Comparison of ENCODE assay signal across 8 cellular contexts in genomic region chr16:30429678-30430427, GRCh38. TPM values are rescaled to one million over a fixed set of nuclear protein-coding genes. Genes with fewer than 3 reads are reported as not detected.
DNase-seq lines count a peak whose midpoint lies in the region; ATAC-seq, FAIRE-seq and TF ChIP-seq lines count a peak whose summit lies in the region.

Gene DCTPP1, minus strand, starts transcription at chr16:30430030. Its CDS starts 50 bp downstream, at chr16:30429980.

- H3K4ac ChIP-seq in H1 (replicated peaks; ENCODE audit: insufficient read length, low read depth, low read length), result peak within 1 kb of the TSS; percentile 16

- TF ChIP-seq RAD21 in H1 (IDR thresholded peaks at IDR 0.05 in 1 of 2, conservative IDR thresholded peaks at IDR 0.05 in 1 of 2; ENCODE audit: low read depth in 2 of 2, low read length in 2 of 2), result peak; percentile 46 to 54

- H3K27ac ChIP-seq in H1 (ENCODE audit: low read depth, low read length), result peak within 1 kb of the TSS; percentile 34; the same call in 1 of the 2 replicates

- peak; percentile 95 for DNase-seq in COLO829 (ENCODE audit: low spot score)
- DNase-seq in HS-5 (ENCODE audit: low read depth), result peak; percentile 98
- DNase-seq in NK-92 (lab: John Stamatoyannopoulos, UW; ENCODE audit: unreplicated experiment), result peak; percentile 85
- peak; percentile 96 for DNase-seq in activated CD8-positive, alpha-beta memory T cell treated with anti-CD3 and anti-CD28 coated beads for 24 hours
- DNase-seq in H1 (ENCODE audit: low read depth in 1 of 2, low spot score in 2 of 2), result peak; percentile 87 to 96
- peak; percentile 84 to 94 for DNase-seq in memory B cell (ENCODE audit: low spot score in 2 of 2)
- DNase-seq in stimulated activated CD8-positive, alpha-beta memory T cell treated with anti-CD3 and anti-CD28 coated beads, Interleukin-12 subunit alpha, Interleukin-12 subunit beta, amount 100 ng/mL, for 24 hours (ENCODE audit: extremely low read depth), result peak; percentile 91

- H3K27ac Mint-ChIP-seq in memory B cell, result no peak within 1 kb of the TSS

- ATAC-seq in GM19468 (IDR thresholded peaks at IDR 0.05; ENCODE audit: extremely low read depth, unreplicated experiment) (peak; percentile 88), memory B cell (ENCODE audit: low read depth) (peak; percentile 94)

- FAIRE-seq in H1 (lab: Jason Lieb, UNC), result peak; percentile 90

- peak within 1 kb of the TSS; percentile 63 to 85 (median 80) for H3K4me3 ChIP-seq in H1 (ENCODE audit: extremely low read depth in 1 of 4, insufficient read depth in 2 of 4, low read depth in 3 of 4, low read length in 4 of 4)

- peak in 1 of 2 experiments; percentile 47; a peak in 1 of 3 replicates for TF ChIP-seq POLR2A in H1 (IDR thresholded peaks at IDR 0.05; ENCODE audit: control extremely low read depth in 1 of 2, low read depth in 2 of 2, low read length in 2 of 2)

- H3K4me3 Mint-ChIP-seq in memory B cell, result no peak within 1 kb of the TSS

- no peak within 1 kb of the TSS for H3K56ac ChIP-seq in H1 (replicated peaks; ENCODE audit: insufficient read length, low read depth, low read length)

- H3K79me2 ChIP-seq in H1 (ENCODE audit: control insufficient read depth in 1 of 2, insufficient read depth in 2 of 2, low read length in 2 of 2), result peaks cover 0 to 23% of the 10 kb centered on the region in 2 experiments; a peak in 2 of 4 replicates

- H2AK5ac ChIP-seq in H1 (ENCODE audit: low read depth, low read length), result no peak within 1 kb of the TSS; the same call in 1 of the 2 replicates

- H3K27me3 ChIP-seq in H1 (replicated peaks in 1 of 4; ENCODE audit: control insufficient read depth in 3 of 4, extremely low read depth in 1 of 4, insufficient read depth in 3 of 4, low read length in 3 of 4), result no peaks in the 10 kb centered on the region

- H2BK12ac ChIP-seq in H1 (ENCODE audit: low read depth, low read length), result peak within 1 kb of the TSS; percentile 76

- H3K9ac ChIP-seq in H1 (replicated peaks in 1 of 4; ENCODE audit: extremely low read depth in 1 of 4, low read depth in 3 of 4, low read length in 3 of 4), result peak within 1 kb of the TSS; percentile 24 to 60 (median 46); a peak in 6 of 7 replicates

- peak within 1 kb of the TSS; percentile 62 for H3K18ac ChIP-seq in H1 (ENCODE audit: extremely low read depth, low read length)

- POLR2A ChIA-PET in H1 (lab: Charles Lee; ENCODE audit: partially characterized antibody), result interaction anchor here (0.5 to 2.3 kb wide), 18 partner anchors 12 to 226 kb away, joined by 3 to 15 read pairs (median 4); partner anchors contain the start of genes ZNF48, ZNF688, ZNF689 and ZNF747

- peak within 1 kb of the TSS; percentile 81 for H2BK15ac ChIP-seq in H1 (ENCODE audit: low read length)

- peaks cover 8 to 14% (median 9%) of the 10 kb centered on the region in 4 experiments; a peak in 7 of 8 replicates for H3K36me3 ChIP-seq in H1 (ENCODE audit: control insufficient read depth in 2 of 4, insufficient read depth in 4 of 4, low read length in 3 of 4)

- peak within 1 kb of the TSS; percentile 67; the same call in 1 of the 2 replicates for H2BK5ac ChIP-seq in H1 (ENCODE audit: low read depth, low read length)

- peaks cover 22% of the 10 kb centered on the region for H3K4me1 Mint-ChIP-seq in memory B cell

- peaks cover 9% of the 10 kb centered on the region for H3K36me3 Mint-ChIP-seq in memory B cell

- WGBS in H1 (ENCODE audit: extremely low coverage in 1 of 2, insufficient coverage in 1 of 2, insufficient read length in 1 of 2, insufficient replicate concordance in 2 of 2, low coverage in 1 of 2, low lambda C conversion rate in 2 of 2, missing lambda C conversion rate in 1 of 2), 2 experiments, result 3% methylated on average over 49 of the region's 49 CpGs; no CpG with 5 or more reads in 1 of the 2 experiments

- H2BK20ac ChIP-seq in H1 (ENCODE audit: low read length), result no peak within 1 kb of the TSS

- H4K91ac ChIP-seq in H1 (replicated peaks; ENCODE audit: insufficient read length, low read length), result peak within 1 kb of the TSS; percentile 25

- no peak within 1 kb of the TSS for H3K14ac ChIP-seq in H1 (ENCODE audit: insufficient read length)

- CTCF ChIA-PET in H1 (lab: Charles Lee; ENCODE audit: partially characterized antibody), result interaction anchor here (0.6 to 2.5 kb wide), 42 partner anchors 12 to 484 kb away, joined by 3 to 17 read pairs (median 5); partner anchors contain the start of genes ZNF689, ZNF747, ZNF764 and ZNF771

- H2AFZ ChIP-seq in H1 (ENCODE audit: low read length), result peak within 1 kb of the TSS; percentile 93

- no peak within 1 kb of the TSS for H2BK120ac ChIP-seq in H1 (replicated peaks; ENCODE audit: low read depth, low read length)

- peaks cover 2% of the 10 kb centered on the region in 2 experiments for H4K20me1 ChIP-seq in H1 (replicated peaks in 1 of 2; ENCODE audit: control insufficient read depth in 1 of 2, insufficient read depth in 2 of 2, low read length in 2 of 2)

- peaks cover 0 to 6% (median 4%) of the 10 kb centered on the region in 4 experiments; a peak in 4 of 7 replicates for H3K4me1 ChIP-seq in H1 (replicated peaks in 1 of 4; ENCODE audit: control insufficient read depth in 3 of 4, insufficient read depth in 4 of 4, low read length in 3 of 4)

- peaks cover 7% of the 10 kb centered on the region; the same call in 1 of the 2 replicates for H3K23me2 ChIP-seq in H1 (ENCODE audit: low read depth, low read length)

- no peaks in the 10 kb centered on the region for H3K9me3 ChIP-seq in H1 (ENCODE audit: insufficient read depth in 2 of 2, low read depth in 1 of 2, low read length in 1 of 2)

- H3K79me1 ChIP-seq in H1 (ENCODE audit: low read depth, low read length), result peaks cover 3% of the 10 kb centered on the region; the same call in 1 of the 2 replicates

- peak within 1 kb of the TSS; percentile 16 for H4K5ac ChIP-seq in H1 (ENCODE audit: insufficient read length, low read depth, low read length)

- H3K23ac ChIP-seq in H1 (ENCODE audit: insufficient read length), result no peak within 1 kb of the TSS

- peak within 1 kb of the TSS; percentile 91; the same call in 1 of the 2 replicates for H4K8ac ChIP-seq in H1 (ENCODE audit: extremely low read depth, insufficient read depth, low read length)

- H3K9me3 Mint-ChIP-seq in memory B cell, result no peaks in the 10 kb centered on the region

- no peaks in the 10 kb centered on the region for H3K27me3 Mint-ChIP-seq in memory B cell

- peak in 1 of 2 experiments; percentile 55; a peak in 1 of 3 replicates for TF ChIP-seq EP300 in H1 (IDR thresholded peaks at IDR 0.05; ENCODE audit: borderline replicate concordance in 1 of 2, low read depth in 2 of 2, low read length in 2 of 2)

- H3K4me2 ChIP-seq in H1 (ENCODE audit: insufficient read depth in 1 of 2, low read depth in 2 of 2, low read length in 2 of 2), result peak within 1 kb of the TSS; percentile 55 to 83

- peak; percentile 73 to 82 (median 74) for TF ChIP-seq CTCF in H1 (IDR thresholded peaks at IDR 0.05; ENCODE audit: control extremely low read depth in 1 of 3, insufficient read depth in 1 of 3, low read depth in 1 of 3, low read length in 3 of 3)

TF ChIP-seq in H1, 55 proteins besides CTCF, POLR2A, EP300 and RAD21 (continues in another document):
- TF ChIP-seq EZH2 (IDR thresholded peaks at IDR 0.05; ENCODE audit: low read depth, low read length, severe bottlenecking), result no peak
- peak; percentile 83 for TF ChIP-seq E2F6 (IDR thresholded peaks at IDR 0.05)
- TF ChIP-seq POU5F1 (IDR thresholded peaks at IDR 0.05; ENCODE audit: low read depth, low read length), result no peak
- no peak for TF ChIP-seq FOSL1 (IDR thresholded peaks at IDR 0.05; ENCODE audit: insufficient read depth, low read depth, low read length)
- TF ChIP-seq GABPA (IDR thresholded peaks at IDR 0.05; ENCODE audit: borderline replicate concordance, insufficient read depth, low read length), result no peak; the same call in 1 of the 2 replicates
- TF ChIP-seq CREB1 (IDR thresholded peaks at IDR 0.05), result peak; percentile 81
- TF ChIP-seq SP1 (IDR thresholded peaks at IDR 0.05; ENCODE audit: low read depth, low read length), result peak; percentile 84
- peak; percentile 28; the same call in 1 of the 2 replicates for TF ChIP-seq TCF12 (IDR thresholded peaks at IDR 0.05; ENCODE audit: low read depth, low read length)
- no peak for TF ChIP-seq NANOG (IDR thresholded peaks at IDR 0.05; ENCODE audit: insufficient read depth, low read depth, low read length, poor library complexity, severe bottlenecking)
- no peak for TF ChIP-seq RXRA (IDR thresholded peaks at IDR 0.05; ENCODE audit: insufficient read depth, low read depth, low read length)

RNA-seq across cellular contexts. Expression of gene DCTPP1, which starts in this region (rescaled TPM):
- total RNA-seq in H1 (2021; fragmentation: NEBNext Ultra II Directional; extraction: Animal tissue kit (Norgen Biotek cat#: 25700)), result 90.4 and 94.5 TPM in 2 replicates
- polyA plus RNA-seq in H1 (2011; rRNA removed), result 103 and 105 TPM in 2 replicates
- polyA plus RNA-seq in H1 (2011; cell fraction: cytosol; rRNA removed), result 108 TPM
- polyA plus RNA-seq in H1 (2011; cell fraction: nucleus; rRNA removed), result 51.4 TPM
- polyA plus RNA-seq in H1 (2012, experiment 1 of 2), result 74.8 to 99.2 TPM (median 95.4 TPM) in 4 replicates
- polyA plus RNA-seq in H1 (2012, experiment 2 of 2), result 172 TPM
- polyA plus RNA-seq in H1 (2013, experiment 1 of 2), result 61.2 TPM
- 60.1 TPM for polyA plus RNA-seq in H1 (2013, experiment 2 of 2)
- 27.2 and 45.3 TPM in 2 replicates for polyA minus RNA-seq in H1 (2011; rRNA and poly(A)+ RNA removed)
- 37.7 TPM for polyA minus RNA-seq in H1 (2011; cell fraction: cytosol; rRNA and poly(A)+ RNA removed)
- 16.8 TPM for polyA minus RNA-seq in H1 (2011; cell fraction: nucleus; rRNA and poly(A)+ RNA removed)

Comparison
In these comparisons a context has a peak if more than half of its experiments do, and no peak if none do; other contexts are left out.
1. Peak in every context shown above with its lines: DNase-seq, ATAC-seq, H3K4me3 ChIP-seq and H3K27ac ChIP-seq.